Comparison of ENCODE assay signal across 10 cellular contexts in genomic region chr19:49809987-49810389, GRCh38. TPM values are rescaled to one million over a fixed set of nuclear protein-coding genes. Genes with fewer than 3 reads are reported as not detected.
A peak's percentile ranks its signal among the peaks of the same experiment; 100 is the strongest.
DNase-seq lines count a peak whose midpoint lies in the region; ATAC-seq, FAIRE-seq and TF ChIP-seq lines count a peak whose summit lies in the region.
"Had no signal": no experiment of that assay in that cellular context is flagged by ENCODE, and none has a peak within 500 bp of the region (broad histone marks: within the 10 kb centered on the region; RNA-seq: fewer than 3 reads in every experiment).

No MANE protein-coding gene starts in this region.

- H4K20me1 ChIP-seq in HepG2 (ENCODE audit: insufficient read depth, low read length) = no peaks in the 10 kb centered on the region

- no peak for TF ChIP-seq POLR2A in HepG2 (IDR thresholded peaks at IDR 0.05; ENCODE audit: insufficient read depth in 1 of 2, low read depth in 2 of 2, low read length in 2 of 2)
- TF ChIP-seq POLR2A in stomach (IDR thresholded peaks at IDR 0.05) = no peak

- no peak for TF ChIP-seq CTCF in HepG2 (CRISPR knock-in tag; IDR thresholded peaks at IDR 0.05)
- no peak for TF ChIP-seq CTCF in stomach (IDR thresholded peaks at IDR 0.05)

- TF ChIP-seq EP300 in HepG2 (IDR thresholded peaks at IDR 0.05; ENCODE audit: low read depth in 2 of 2, low read length in 2 of 2) (no peak), HepG2 (CRISPR knock-in tag; IDR thresholded peaks at IDR 0.05; ENCODE audit: borderline replicate concordance) (no peak), stomach (IDR thresholded peaks at IDR 0.05) (no peak)

- POLR2A ChIA-PET in activated CD4-positive, alpha-beta T cell treated with anti-CD3 and anti-CD28 coated beads for 36 hours (lab: Charles Lee) = no interaction called here
- POLR2A ChIA-PET in HepG2 (lab: Yijun Ruan, JAX) = interaction anchor here (0.7 to 1.7 kb wide), 5 partner anchors 38 to 448 kb away, joined by 3 to 5 read pairs (median 4); partner anchors contain the start of genes PRMT1 and TEAD2

- H3K4me3 ChIP-seq in HepG2 (replicated peaks in 1 of 3; ENCODE audit: insufficient read depth in 1 of 3, low read depth in 2 of 3, low read length in 3 of 3) (peak overlapping the region; percentile 54 to 72 (median 62); a peak in 4 of 6 replicates), stomach (peak overlapping the region; percentile 73 to 91 (median 80))

- H3K27ac Mint-ChIP-seq in activated CD4-positive, alpha-beta T cell treated with anti-CD3 and anti-CD28 coated beads for 36 hours = no peak overlapping the region
- H3K27ac Mint-ChIP-seq in activated T-helper 2 cell treated with anti-CD3 and anti-CD28 coated beads, Interferon-gamma antibody, Interleukin-2, Interleukin-4, amounts not matched to agents 10 μg/mL and 5 μg/mL and 100 μg/mL, durations not matched to agents 14 hours and 24 hours and 36 hours = no peak overlapping the region

- H3K9ac ChIP-seq in HepG2 (ENCODE audit: insufficient read depth, low read depth, low read length) = peak overlapping the region; percentile 52; the same call in 1 of the 2 replicates

- CTCF ChIA-PET in activated CD4-positive, alpha-beta T cell treated with anti-CD3 and anti-CD28 coated beads for 36 hours (lab: Charles Lee) = no interaction called here
- CTCF ChIA-PET in HepG2 (lab: Yijun Ruan, JAX; ENCODE audit: low intra/inter-chr PET ratio, low total read pairs) = no interaction called here

- intact Hi-C loops in activated CD4-positive, alpha-beta T cell treated with anti-CD3 and anti-CD28 coated beads for 36 hours (cut with DNase I, micrococcal nuclease) = loop anchor here (1.0 to 5.0 kb wide), 3 partner anchors 93 to 313 kb away; partner anchors contain the start of gene RPS11 (in 1 of the 2)
- intact Hi-C loops in activated T-helper 2 cell treated with anti-CD3 and anti-CD28 coated beads, Interferon-gamma antibody, Interleukin-2, Interleukin-4, amounts not matched to agents 10 μg/mL and 5 μg/mL and 100 μg/mL, durations not matched to agents 14 hours and 24 hours and 36 hours (cut with micrococcal nuclease) = loop anchor here (5.0 to 10.0 kb wide), 2 partner anchors 145 to 218 kb away; partner anchors contain the start of genes BCL2L12, IRF3 and PRR12
- intact Hi-C loops in HepG2 (cut with micrococcal nuclease; ENCODE audit: unreplicated experiment) (loop anchor here (10.0 kb wide), 1 partner anchor 45 kb away; the partner anchor contains the start of genes AP2A1 and TSKS), stomach (cut with DNase I; ENCODE audit: low total_unique reads) (no loop called here)

- ATAC-seq in activated CD4-positive, alpha-beta T cell treated with anti-CD3 and anti-CD28 coated beads for 36 hours = no peak
- peak; percentile 5; the same call in 1 of the 3 replicates for ATAC-seq in HepG2
- ATAC-seq in esophagus mucosa = no peak
- no peak for ATAC-seq in HG03097 (IDR thresholded peaks at IDR 0.05; ENCODE audit: low FRiP score, unreplicated experiment)

- BruUV-seq in HepG2 (replicated peaks; lab: Mats Ljungman, UMichigan) = no TSS peak

- no peaks in the 10 kb centered on the region for H3K27me3 Mint-ChIP-seq in activated CD4-positive, alpha-beta T cell treated with anti-CD3 and anti-CD28 coated beads for 36 hours
- H3K27me3 Mint-ChIP-seq in activated T-helper 2 cell treated with anti-CD3 and anti-CD28 coated beads, Interferon-gamma antibody, Interleukin-2, Interleukin-4, amounts not matched to agents 10 μg/mL and 5 μg/mL and 100 μg/mL, durations not matched to agents 14 hours and 24 hours and 36 hours (ENCODE audit: low read depth) = no peaks in the 10 kb centered on the region

- H3K27ac ChIP-seq in HepG2 (ENCODE audit: extremely low read length, insufficient read depth, low read length) = no peak overlapping the region
- peak overlapping the region; percentile 79 to 89 (median 86) for H3K27ac ChIP-seq in stomach

- H2AFZ ChIP-seq in HepG2 (ENCODE audit: low read length) = peak overlapping the region; percentile 60

- H3K9me3 Mint-ChIP-seq in activated CD4-positive, alpha-beta T cell treated with anti-CD3 and anti-CD28 coated beads for 36 hours (ENCODE audit: low read depth) = no peaks in the 10 kb centered on the region
- no peaks in the 10 kb centered on the region for H3K9me3 Mint-ChIP-seq in activated T-helper 2 cell treated with anti-CD3 and anti-CD28 coated beads, Interferon-gamma antibody, Interleukin-2, Interleukin-4, amounts not matched to agents 10 μg/mL and 5 μg/mL and 100 μg/mL, durations not matched to agents 14 hours and 24 hours and 36 hours

- H3K4me1 ChIP-seq in HepG2 (ENCODE audit: insufficient read depth, low read length) (peaks cover 14% of the 10 kb centered on the region), stomach (peaks cover 12 to 56% (median 37%) of the 10 kb centered on the region in 4 donors)

- peak overlapping the region; percentile 79 for H3K4me2 ChIP-seq in HepG2 (ENCODE audit: low read depth, low read length)

- FAIRE-seq in HepG2 (lab: Jason Lieb, UNC) = no peak
- FAIRE-seq: GM12892 had no signal

- peaks cover 7% of the 10 kb centered on the region for H3K36me3 Mint-ChIP-seq in activated CD4-positive, alpha-beta T cell treated with anti-CD3 and anti-CD28 coated beads for 36 hours (ENCODE audit: low read depth)
- peaks cover 9% of the 10 kb centered on the region for H3K36me3 Mint-ChIP-seq in activated T-helper 2 cell treated with anti-CD3 and anti-CD28 coated beads, Interferon-gamma antibody, Interleukin-2, Interleukin-4, amounts not matched to agents 10 μg/mL and 5 μg/mL and 100 μg/mL, durations not matched to agents 14 hours and 24 hours and 36 hours (ENCODE audit: low read depth)

- no peak for DNase-seq in activated CD4-positive, alpha-beta T cell treated with anti-CD3 and anti-CD28 coated beads for 36 hours
- no peak for DNase-seq in activated CD4-positive, alpha-beta T cell treated with anti-CD3 and anti-CD28 coated beads, Interleukin-2, amount 50 U/mL, for 1 hour
- DNase-seq in activated T-helper 2 cell treated with anti-CD3 and anti-CD28 coated beads, Interferon-gamma antibody, Interleukin-2, Interleukin-4, amounts not matched to agents 10 μg/mL and 5 μg/mL and 100 μg/mL, durations not matched to agents 14 hours and 24 hours and 36 hours (ENCODE audit: low spot score) = no peak
- DNase-seq in HepG2 (ENCODE audit: low spot score) = no peak
- no peak for DNase-seq in stomach
- no peak for DNase-seq in NAMALWA (ENCODE audit: low spot score)
- DNase-seq: NCI-H1048 had no signal

- H3K9me3 ChIP-seq in HepG2 (ENCODE audit: low read length) (no peaks in the 10 kb centered on the region), stomach (no peaks in the 10 kb centered on the region)

- H3K36me3 ChIP-seq in HepG2 (replicated peaks in 1 of 2; ENCODE audit: control insufficient read depth in 1 of 2, insufficient read depth in 2 of 2, low read length in 2 of 2) (no peaks in the 10 kb centered on the region; a peak in 1 of 5 replicates), stomach (peaks cover 7 to 30% (median 28%) of the 10 kb centered on the region in 4 donors)

- peaks cover 29% of the 10 kb centered on the region for H3K4me1 Mint-ChIP-seq in activated CD4-positive, alpha-beta T cell treated with anti-CD3 and anti-CD28 coated beads for 36 hours
- H3K4me1 Mint-ChIP-seq in activated T-helper 2 cell treated with anti-CD3 and anti-CD28 coated beads, Interferon-gamma antibody, Interleukin-2, Interleukin-4, amounts not matched to agents 10 μg/mL and 5 μg/mL and 100 μg/mL, durations not matched to agents 14 hours and 24 hours and 36 hours (ENCODE audit: low read depth) = peaks cover 24% of the 10 kb centered on the region

- H3K4me3 Mint-ChIP-seq in activated CD4-positive, alpha-beta T cell treated with anti-CD3 and anti-CD28 coated beads for 36 hours = peak overlapping the region; percentile 78
- peak overlapping the region; percentile 89 for H3K4me3 Mint-ChIP-seq in activated T-helper 2 cell treated with anti-CD3 and anti-CD28 coated beads, Interferon-gamma antibody, Interleukin-2, Interleukin-4, amounts not matched to agents 10 μg/mL and 5 μg/mL and 100 μg/mL, durations not matched to agents 14 hours and 24 hours and 36 hours (ENCODE audit: low read depth)

- in situ Hi-C loops in HepG2 (cut with HindIII; ENCODE audit: extremely low pct_ligation_motif_present, low pct_unique_long_range_greater_than_20kb) = no loop called here

- 75% methylated on average over 5 of the region's 5 CpGs for WGBS in HepG2 (ENCODE audit: low lambda C conversion rate)
- whole genome bisulfite sequencing in stomach, 5 donors = 88 to 99% (median 94%) methylated on average over 5 of the region's 5 CpGs

- no peaks in the 10 kb centered on the region for H3K79me2 ChIP-seq in HepG2 (ENCODE audit: insufficient read depth, low read length)

- no peak for TF ChIP-seq RAD21 in HepG2 (CRISPR knock-in tag; IDR thresholded peaks at IDR 0.05)

- no peaks in the 10 kb centered on the region for H3K27me3 ChIP-seq in HepG2 (ENCODE audit: control insufficient read depth in 1 of 2, insufficient read depth in 2 of 2, low read length in 2 of 2)
- no peaks in the 10 kb centered on the region for H3K27me3 ChIP-seq in stomach

RNA-seq across cellular contexts. Expression of gene FUZ, which starts 3.1 kb away (rescaled TPM):
- 10 to 100 TPM; 15.6 to 18.8 TPM for total RNA-seq in activated CD4-positive, alpha-beta T cell treated with anti-CD3 and anti-CD28 coated beads for 36 hours
- 13.0 and 13.6 TPM in 2 replicates for total RNA-seq in activated T-helper 2 cell treated with anti-CD3 and anti-CD28 coated beads, Interferon-gamma antibody, Interleukin-2, Interleukin-4, amounts not matched to agents 10 μg/mL and 5 μg/mL and 100 μg/mL, durations not matched to agents 14 hours and 24 hours and 36 hours
- not detected in 2 replicates for total RNA-seq in HepG2 (2016; rRNA removed; fragmentation: Illumina TruSeq; extraction: Trizol)
- 0.44 TPM in 1 of 2 replicates, not detected in the other for total RNA-seq in HepG2 (2016; cell fraction: cytosol; rRNA removed; fragmentation: Illumina TruSeq; extraction: Trizol; ENCODE audit: low read depth)
- not detected in 2 replicates for total RNA-seq in HepG2 (2016; cell fraction: insoluble cytoplasmic fraction; rRNA removed; fragmentation: Illumina TruSeq; extraction: Trizol)
- 0.31 TPM in 1 of 2 replicates, not detected in the other for total RNA-seq in HepG2 (2016; cell fraction: membrane; rRNA removed; fragmentation: Illumina TruSeq; extraction: Trizol)
- total RNA-seq in HepG2 (2016; cell fraction: nucleus; rRNA removed; fragmentation: Illumina TruSeq; extraction: Trizol) = not detected in 2 replicates
- 0.07 and 0.08 TPM in 2 replicates for polyA plus RNA-seq in HepG2 (2011; rRNA removed)
- polyA plus RNA-seq in HepG2 (2011; cell fraction: cytosol; rRNA removed) = 0.08 and 0.14 TPM in 2 replicates
- 0.32 and 0.38 TPM in 2 replicates for polyA plus RNA-seq in HepG2 (2011; cell fraction: nucleus; rRNA removed)
- polyA plus RNA-seq in HepG2 (2012) = 0.21 and 0.63 TPM in 2 replicates
- polyA plus RNA-seq in HepG2 (2016; cell fraction: cytosol; fragmentation: Illumina TruSeq; extraction: Trizol; ENCODE audit: low read depth) = 0.26 TPM in 1 of 2 replicates, not detected in the other
- polyA plus RNA-seq in HepG2 (2016; cell fraction: insoluble cytoplasmic fraction; fragmentation: Illumina TruSeq; extraction: Trizol; ENCODE audit: low read depth) = not detected in 2 replicates
- 0.22 TPM in 1 of 2 replicates, not detected in the other for polyA plus RNA-seq in HepG2 (2016; cell fraction: membrane; fragmentation: Illumina TruSeq; extraction: Trizol; ENCODE audit: low read depth)
- polyA plus RNA-seq in HepG2 (2016; cell fraction: nucleus; fragmentation: Illumina TruSeq; extraction: Trizol; ENCODE audit: insufficient read depth, low read depth) = not detected in 2 replicates
- polyA minus RNA-seq in HepG2 (2011; rRNA and poly(A)+ RNA removed; ENCODE audit: low replicate concordance) = not detected in 2 replicates
- not detected in 2 replicates for polyA minus RNA-seq in HepG2 (2011; cell fraction: cytosol; rRNA and poly(A)+ RNA removed)
- not detected in 2 replicates for polyA minus RNA-seq in HepG2 (2011; cell fraction: nucleus; rRNA and poly(A)+ RNA removed)
- total RNA-seq in stomach = 10 to 100 TPM in 3 of 5 donors, 1 to 10 TPM in 2; 1.2 to 37.4 (median 10.5) TPM
- polyA plus RNA-seq in stomach = 10 to 100 TPM; 15.1 to 17.6 (median 15.9) TPM
- 8.3 TPM for total RNA-seq in esophagus mucosa

RNA-seq across cellular contexts. Expression of gene MED25, which starts 8.1 kb away (rescaled TPM):
- 10 to 100 TPM; 39.6 to 49.9 TPM for total RNA-seq in activated CD4-positive, alpha-beta T cell treated with anti-CD3 and anti-CD28 coated beads for 36 hours
- total RNA-seq in activated T-helper 2 cell treated with anti-CD3 and anti-CD28 coated beads, Interferon-gamma antibody, Interleukin-2, Interleukin-4, amounts not matched to agents 10 μg/mL and 5 μg/mL and 100 μg/mL, durations not matched to agents 14 hours and 24 hours and 36 hours = 44.0 and 49.6 TPM in 2 replicates
- total RNA-seq in HepG2 (2016; rRNA removed; fragmentation: Illumina TruSeq; extraction: Trizol) (11.1 and 11.3 TPM in 2 replicates), stomach (100 to 1,000 TPM in 3 of 5 donors, 10 to 100 TPM in 2; 18.0 to 387 (median 178) TPM), esophagus mucosa (25.6 TPM)
- total RNA-seq in HepG2 (2016; cell fraction: cytosol; rRNA removed; fragmentation: Illumina TruSeq; extraction: Trizol; ENCODE audit: low read depth) = 3.0 and 3.1 TPM in 2 replicates
- 10.4 and 11.0 TPM in 2 replicates for total RNA-seq in HepG2 (2016; cell fraction: insoluble cytoplasmic fraction; rRNA removed; fragmentation: Illumina TruSeq; extraction: Trizol)
- 6.7 and 8.6 TPM in 2 replicates for total RNA-seq in HepG2 (2016; cell fraction: membrane; rRNA removed; fragmentation: Illumina TruSeq; extraction: Trizol)
- total RNA-seq in HepG2 (2016; cell fraction: nucleus; rRNA removed; fragmentation: Illumina TruSeq; extraction: Trizol) = 18.0 and 18.4 TPM in 2 replicates
- polyA plus RNA-seq in HepG2 (2011; rRNA removed) (13.3 and 15.1 TPM in 2 replicates), stomach (10 to 100 TPM; 46.6 to 59.8 (median 55.3) TPM)
- 5.3 and 5.7 TPM in 2 replicates for polyA plus RNA-seq in HepG2 (2011; cell fraction: cytosol; rRNA removed)
- polyA plus RNA-seq in HepG2 (2011; cell fraction: nucleus; rRNA removed) = 48.1 and 61.9 TPM in 2 replicates
- polyA plus RNA-seq in HepG2 (2012) = 17.3 and 20.9 TPM in 2 replicates
- 5.1 and 5.2 TPM in 2 replicates for polyA plus RNA-seq in HepG2 (2016; cell fraction: cytosol; fragmentation: Illumina TruSeq; extraction: Trizol; ENCODE audit: low read depth)
- 16.3 and 22.3 TPM in 2 replicates for polyA plus RNA-seq in HepG2 (2016; cell fraction: insoluble cytoplasmic fraction; fragmentation: Illumina TruSeq; extraction: Trizol; ENCODE audit: low read depth)
- 7.9 and 9.9 TPM in 2 replicates for polyA plus RNA-seq in HepG2 (2016; cell fraction: membrane; fragmentation: Illumina TruSeq; extraction: Trizol; ENCODE audit: low read depth)
- polyA plus RNA-seq in HepG2 (2016; cell fraction: nucleus; fragmentation: Illumina TruSeq; extraction: Trizol; ENCODE audit: insufficient read depth, low read depth) = 46.3 and 50.3 TPM in 2 replicates
- polyA minus RNA-seq in HepG2 (2011; rRNA and poly(A)+ RNA removed; ENCODE audit: low replicate concordance) = 31.2 and 56.4 TPM in 2 replicates
- polyA minus RNA-seq in HepG2 (2011; cell fraction: cytosol; rRNA and poly(A)+ RNA removed) = 9.1 and 11.4 TPM in 2 replicates
- polyA minus RNA-seq in HepG2 (2011; cell fraction: nucleus; rRNA and poly(A)+ RNA removed) = 21.9 and 22.9 TPM in 2 replicates

RNA-seq across cellular contexts. Expression of gene PTOV1, which starts 41.0 kb away (rescaled TPM):
- total RNA-seq in activated CD4-positive, alpha-beta T cell treated with anti-CD3 and anti-CD28 coated beads for 36 hours = 100 to 1,000 TPM in 1 of 2 experiments, 10 to 100 TPM in 1; 76.9 to 104 TPM
- total RNA-seq in activated T-helper 2 cell treated with anti-CD3 and anti-CD28 coated beads, Interferon-gamma antibody, Interleukin-2, Interleukin-4, amounts not matched to agents 10 μg/mL and 5 μg/mL and 100 μg/mL, durations not matched to agents 14 hours and 24 hours and 36 hours = 127 and 134 TPM in 2 replicates
- total RNA-seq in HepG2 (2016; rRNA removed; fragmentation: Illumina TruSeq; extraction: Trizol) = 59.4 and 68.5 TPM in 2 replicates
- total RNA-seq in HepG2 (2016; cell fraction: cytosol; rRNA removed; fragmentation: Illumina TruSeq; extraction: Trizol; ENCODE audit: low read depth) = 30.7 and 36.0 TPM in 2 replicates
- 67.3 and 74.4 TPM in 2 replicates for total RNA-seq in HepG2 (2016; cell fraction: insoluble cytoplasmic fraction; rRNA removed; fragmentation: Illumina TruSeq; extraction: Trizol)
- total RNA-seq in HepG2 (2016; cell fraction: membrane; rRNA removed; fragmentation: Illumina TruSeq; extraction: Trizol) = 45.7 and 54.4 TPM in 2 replicates
- total RNA-seq in HepG2 (2016; cell fraction: nucleus; rRNA removed; fragmentation: Illumina TruSeq; extraction: Trizol) = 68.2 and 84.3 TPM in 2 replicates
- 63.5 and 77.7 TPM in 2 replicates for polyA plus RNA-seq in HepG2 (2011; rRNA removed)
- 27.3 and 44.2 TPM in 2 replicates for polyA plus RNA-seq in HepG2 (2011; cell fraction: cytosol; rRNA removed)
- polyA plus RNA-seq in HepG2 (2011; cell fraction: nucleus; rRNA removed) = 387 and 441 TPM in 2 replicates
- 72.7 and 99.0 TPM in 2 replicates for polyA plus RNA-seq in HepG2 (2012)
- polyA plus RNA-seq in HepG2 (2016; cell fraction: cytosol; fragmentation: Illumina TruSeq; extraction: Trizol; ENCODE audit: low read depth) = 24.0 and 27.8 TPM in 2 replicates
- polyA plus RNA-seq in HepG2 (2016; cell fraction: insoluble cytoplasmic fraction; fragmentation: Illumina TruSeq; extraction: Trizol; ENCODE audit: low read depth) = 78.0 and 94.4 TPM in 2 replicates
- polyA plus RNA-seq in HepG2 (2016; cell fraction: membrane; fragmentation: Illumina TruSeq; extraction: Trizol; ENCODE audit: low read depth) = 34.7 and 37.3 TPM in 2 replicates
- polyA plus RNA-seq in HepG2 (2016; cell fraction: nucleus; fragmentation: Illumina TruSeq; extraction: Trizol; ENCODE audit: insufficient read depth, low read depth) = 178 and 181 TPM in 2 replicates
- polyA minus RNA-seq in HepG2 (2011; rRNA and poly(A)+ RNA removed; ENCODE audit: low replicate concordance) = 73.5 and 109 TPM in 2 replicates
- 42.8 and 45.1 TPM in 2 replicates for polyA minus RNA-seq in HepG2 (2011; cell fraction: cytosol; rRNA and poly(A)+ RNA removed)
- polyA minus RNA-seq in HepG2 (2011; cell fraction: nucleus; rRNA and poly(A)+ RNA removed) = 69.0 and 75.8 TPM in 2 replicates
- total RNA-seq in stomach = 100 to 1,000 TPM in 3 of 5 donors, 10 to 100 TPM in 2; 45.0 to 186 (median 102) TPM
- polyA plus RNA-seq in stomach = 100 to 1,000 TPM; 117 to 131 (median 118) TPM
- 58.5 TPM for total RNA-seq in esophagus mucosa

RNA-seq across cellular contexts. Expression of gene AP2A1, which starts 43.2 kb away (rescaled TPM):
- 100 to 1,000 TPM in 1 of 2 experiments, 10 to 100 TPM in 1; 79.4 to 102 TPM for total RNA-seq in activated CD4-positive, alpha-beta T cell treated with anti-CD3 and anti-CD28 coated beads for 36 hours
- 61.9 and 65.4 TPM in 2 replicates for total RNA-seq in activated T-helper 2 cell treated with anti-CD3 and anti-CD28 coated beads, Interferon-gamma antibody, Interleukin-2, Interleukin-4, amounts not matched to agents 10 μg/mL and 5 μg/mL and 100 μg/mL, durations not matched to agents 14 hours and 24 hours and 36 hours
- total RNA-seq in HepG2 (2016; rRNA removed; fragmentation: Illumina TruSeq; extraction: Trizol) (21.8 and 22.7 TPM in 2 replicates), stomach (100 to 1,000 TPM in 1 of 5 donors, 10 to 100 TPM in 4; 19.8 to 177 (median 38.4) TPM), esophagus mucosa (54.0 TPM)
- 9.5 and 10.1 TPM in 2 replicates for total RNA-seq in HepG2 (2016; cell fraction: cytosol; rRNA removed; fragmentation: Illumina TruSeq; extraction: Trizol; ENCODE audit: low read depth)
- total RNA-seq in HepG2 (2016; cell fraction: insoluble cytoplasmic fraction; rRNA removed; fragmentation: Illumina TruSeq; extraction: Trizol) = 19.1 and 23.8 TPM in 2 replicates
- total RNA-seq in HepG2 (2016; cell fraction: membrane; rRNA removed; fragmentation: Illumina TruSeq; extraction: Trizol) = 19.2 and 20.5 TPM in 2 replicates
- total RNA-seq in HepG2 (2016; cell fraction: nucleus; rRNA removed; fragmentation: Illumina TruSeq; extraction: Trizol) = 16.2 and 20.1 TPM in 2 replicates
- polyA plus RNA-seq in HepG2 (2011; rRNA removed) (39.7 and 49.9 TPM in 2 replicates), stomach (10 to 100 TPM; 24.3 to 31.2 (median 27.3) TPM)
- 30.4 and 48.4 TPM in 2 replicates for polyA plus RNA-seq in HepG2 (2011; cell fraction: cytosol; rRNA removed)
- polyA plus RNA-seq in HepG2 (2011; cell fraction: nucleus; rRNA removed) = 84.4 and 99.0 TPM in 2 replicates
- polyA plus RNA-seq in HepG2 (2012) = 35.2 and 42.3 TPM in 2 replicates
- polyA plus RNA-seq in HepG2 (2016; cell fraction: cytosol; fragmentation: Illumina TruSeq; extraction: Trizol; ENCODE audit: low read depth) = 6.6 and 7.7 TPM in 2 replicates
- polyA plus RNA-seq in HepG2 (2016; cell fraction: insoluble cytoplasmic fraction; fragmentation: Illumina TruSeq; extraction: Trizol; ENCODE audit: low read depth) = 24.6 and 33.0 TPM in 2 replicates
- polyA plus RNA-seq in HepG2 (2016; cell fraction: membrane; fragmentation: Illumina TruSeq; extraction: Trizol; ENCODE audit: low read depth) = 13.4 and 16.8 TPM in 2 replicates
- polyA plus RNA-seq in HepG2 (2016; cell fraction: nucleus; fragmentation: Illumina TruSeq; extraction: Trizol; ENCODE audit: insufficient read depth, low read depth) = 38.5 and 39.3 TPM in 2 replicates
- 97.4 and 189 TPM in 2 replicates for polyA minus RNA-seq in HepG2 (2011; rRNA and poly(A)+ RNA removed; ENCODE audit: low replicate concordance)
- 53.7 and 56.5 TPM in 2 replicates for polyA minus RNA-seq in HepG2 (2011; cell fraction: cytosol; rRNA and poly(A)+ RNA removed)
- polyA minus RNA-seq in HepG2 (2011; cell fraction: nucleus; rRNA and poly(A)+ RNA removed) = 24.7 and 29.2 TPM in 2 replicates

RNA-seq across cellular contexts. Expression of gene TSKS, which starts 46.9 kb away (rescaled TPM):
- total RNA-seq in activated CD4-positive, alpha-beta T cell treated with anti-CD3 and anti-CD28 coated beads for 36 hours = 1 to 10 TPM; 1.9 to 2.1 TPM
- total RNA-seq in activated T-helper 2 cell treated with anti-CD3 and anti-CD28 coated beads, Interferon-gamma antibody, Interleukin-2, Interleukin-4, amounts not matched to agents 10 μg/mL and 5 μg/mL and 100 μg/mL, durations not matched to agents 14 hours and 24 hours and 36 hours = 2.0 and 2.3 TPM in 2 replicates
- not detected in 2 replicates for total RNA-seq in HepG2 (2016; rRNA removed; fragmentation: Illumina TruSeq; extraction: Trizol)
- total RNA-seq in HepG2 (2016; cell fraction: cytosol; rRNA removed; fragmentation: Illumina TruSeq; extraction: Trizol; ENCODE audit: low read depth) = not detected in 2 replicates
- total RNA-seq in HepG2 (2016; cell fraction: insoluble cytoplasmic fraction; rRNA removed; fragmentation: Illumina TruSeq; extraction: Trizol) = not detected in 2 replicates
- total RNA-seq in HepG2 (2016; cell fraction: membrane; rRNA removed; fragmentation: Illumina TruSeq; extraction: Trizol) = not detected in 2 replicates
- total RNA-seq in HepG2 (2016; cell fraction: nucleus; rRNA removed; fragmentation: Illumina TruSeq; extraction: Trizol) = not detected in 2 replicates
- polyA plus RNA-seq in HepG2 (2011; rRNA removed) = 0.03 and 0.21 TPM in 2 replicates
- 0.04 and 0.09 TPM in 2 replicates for polyA plus RNA-seq in HepG2 (2011; cell fraction: cytosol; rRNA removed)
- 0.40 and 0.47 TPM in 2 replicates for polyA plus RNA-seq in HepG2 (2011; cell fraction: nucleus; rRNA removed)
- 0.16 TPM in 1 of 2 replicates, not detected in the other for polyA plus RNA-seq in HepG2 (2012)
- not detected in 2 replicates for polyA plus RNA-seq in HepG2 (2016; cell fraction: cytosol; fragmentation: Illumina TruSeq; extraction: Trizol; ENCODE audit: low read depth)
- polyA plus RNA-seq in HepG2 (2016; cell fraction: insoluble cytoplasmic fraction; fragmentation: Illumina TruSeq; extraction: Trizol; ENCODE audit: low read depth) = not detected in 2 replicates
- not detected in 2 replicates for polyA plus RNA-seq in HepG2 (2016; cell fraction: membrane; fragmentation: Illumina TruSeq; extraction: Trizol; ENCODE audit: low read depth)
- not detected in 2 replicates for polyA plus RNA-seq in HepG2 (2016; cell fraction: nucleus; fragmentation: Illumina TruSeq; extraction: Trizol; ENCODE audit: insufficient read depth, low read depth)
- polyA minus RNA-seq in HepG2 (2011; rRNA and poly(A)+ RNA removed; ENCODE audit: low replicate concordance) = 0.12 TPM in 1 of 2 replicates, not detected in the other
- not detected in 2 replicates for polyA minus RNA-seq in HepG2 (2011; cell fraction: cytosol; rRNA and poly(A)+ RNA removed)
- not detected in 2 replicates for polyA minus RNA-seq in HepG2 (2011; cell fraction: nucleus; rRNA and poly(A)+ RNA removed)
- total RNA-seq in stomach = not detected
- polyA plus RNA-seq in stomach = under 1 TPM in 1 of 3 donors, not detected in 2; 0.73 TPM
- total RNA-seq in esophagus mucosa = 0.12 TPM
